ENCODE assay signal across 2 cellular contexts in the genomic region with DNA sequence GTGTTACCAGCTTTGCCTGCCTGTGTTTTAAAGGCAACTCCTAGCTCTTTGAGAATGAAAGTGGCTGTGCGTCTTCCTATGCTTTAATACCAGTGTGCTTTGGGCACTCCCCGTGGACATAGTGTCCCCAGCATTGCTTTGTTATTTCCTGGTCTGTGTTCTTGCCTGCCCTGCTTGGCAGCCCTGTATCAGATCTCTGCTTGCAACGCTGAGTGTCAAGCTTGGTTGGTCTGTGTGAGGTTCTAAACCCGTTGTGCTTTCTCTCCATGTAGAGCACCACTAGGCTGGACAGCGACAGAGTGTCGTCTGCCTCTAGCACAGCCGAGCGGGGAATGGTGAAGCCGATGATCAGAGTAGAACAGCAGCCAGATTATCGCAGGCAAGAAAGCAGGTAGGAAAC.
TF ChIP-seq lines count a peak whose summit lies in the region.

No MANE protein-coding gene starts in this region.

TF ChIP-seq in HEK293, 187 proteins besides CTCF, POLR2A, EP300 and RAD21 (continued from another document):
- peak; percentile 88 for TF ChIP-seq REST (tag by site-specific recombination; IDR thresholded peaks at IDR 0.05)

TF ChIP-seq in K562, 482 proteins besides CTCF, POLR2A, EP300 and RAD21 (continued from another document):
- TF ChIP-seq, protein P1, sequence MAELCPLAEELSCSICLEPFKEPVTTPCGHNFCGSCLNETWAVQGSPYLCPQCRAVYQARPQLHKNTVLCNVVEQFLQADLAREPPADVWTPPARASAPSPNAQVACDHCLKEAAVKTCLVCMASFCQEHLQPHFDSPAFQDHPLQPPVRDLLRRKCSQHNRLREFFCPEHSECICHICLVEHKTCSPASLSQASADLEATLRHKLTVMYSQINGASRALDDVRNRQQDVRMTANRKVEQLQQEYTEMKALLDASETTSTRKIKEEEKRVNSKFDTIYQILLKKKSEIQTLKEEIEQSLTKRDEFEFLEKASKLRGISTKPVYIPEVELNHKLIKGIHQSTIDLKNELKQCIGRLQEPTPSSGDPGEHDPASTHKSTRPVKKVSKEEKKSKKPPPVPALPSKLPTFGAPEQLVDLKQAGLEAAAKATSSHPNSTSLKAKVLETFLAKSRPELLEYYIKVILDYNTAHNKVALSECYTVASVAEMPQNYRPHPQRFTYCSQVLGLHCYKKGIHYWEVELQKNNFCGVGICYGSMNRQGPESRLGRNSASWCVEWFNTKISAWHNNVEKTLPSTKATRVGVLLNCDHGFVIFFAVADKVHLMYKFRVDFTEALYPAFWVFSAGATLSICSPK (IDR thresholded peaks at IDR 0.05; ENCODE audit: borderline replicate concordance) = no peak
